27 cellular contexts compared by ENCODE assay signal in the genomic region with DNA sequence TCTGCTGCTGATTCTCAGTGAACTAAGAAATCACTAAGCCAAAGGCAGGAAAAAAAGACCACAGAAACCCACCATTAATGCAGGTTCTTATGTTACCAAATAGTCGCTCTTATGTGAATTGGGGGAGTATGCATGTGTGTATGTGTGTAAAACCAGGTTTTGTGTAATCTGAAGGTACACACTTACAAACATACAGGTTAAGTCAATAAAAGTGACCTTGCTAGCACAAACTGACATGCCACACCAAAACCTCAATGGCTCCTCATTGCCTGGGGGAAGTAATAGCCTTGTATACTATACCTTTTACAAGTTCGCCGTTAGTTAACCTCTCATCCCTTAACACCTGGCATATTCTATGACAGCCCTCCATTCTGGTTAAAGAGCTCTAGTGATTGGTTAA. TPM values are rescaled to one million over a fixed set of nuclear protein-coding genes. Genes with fewer than 3 reads are reported as not detected.
A peak's percentile ranks its signal among the peaks of the same experiment; 100 is the strongest.
DNase-seq lines count a peak whose midpoint lies in the region; ATAC-seq, FAIRE-seq and TF ChIP-seq lines count a peak whose summit lies in the region.
"Had no signal": no experiment of that assay in that cellular context is flagged by ENCODE, and none has a peak within 500 bp of the region (broad histone marks: within the 10 kb centered on the region; RNA-seq: fewer than 3 reads in every experiment).

No MANE protein-coding gene starts in this region.

- H3K4me3 ChIP-seq in mammary epithelial cell (replicated peaks in 1 of 3; ENCODE audit: insufficient read depth in 1 of 3, low read depth in 2 of 3, low read length in 3 of 3) (no peak overlapping the region), PC-9 (no peak overlapping the region), endothelial cell of umbilical vein (replicated peaks in 1 of 3; ENCODE audit: insufficient read depth in 1 of 3, low read depth in 1 of 3, low read length in 3 of 3) (no peak overlapping the region)
- H3K4me3 ChIP-seq: dorsolateral prefrontal cortex, HAP-1, SJSA1, skin epidermis, vagina had no signal

- H2AFZ ChIP-seq in mammary epithelial cell (ENCODE audit: low read depth, low read length) (peak overlapping the region; percentile 9), PC-9 (peak overlapping the region; percentile 58), endothelial cell of umbilical vein (ENCODE audit: low read depth, low read length) (peak overlapping the region; percentile 56)

- CTCF ChIA-PET in mammary epithelial cell (lab: Charles Lee; ENCODE audit: low non-redundant PET) (no interaction called here), MCF 10A (lab: Yijun Ruan, JAX) (interaction anchor here (0.7 to 2.7 kb wide), 2 partner anchors 11 to 363 kb away, joined by 3 to 11 read pairs; no protein-coding TSS in a partner anchor), PC-9 (lab: Charles Lee) (interaction anchor here (1.2 kb wide), 1 partner anchor 24 kb away, joined by 3 read pairs; no protein-coding TSS in a partner anchor), endothelial cell of umbilical vein (lab: Charles Lee) (interaction anchor here (1.0 to 1.2 kb wide), 3 partner anchors 8 to 53 kb away, joined by 3 to 6 read pairs (median 4); no protein-coding TSS in a partner anchor)

- ATAC-seq in GM21576 (IDR thresholded peaks at IDR 0.05; ENCODE audit: unreplicated experiment) (no peak), HG03108 (IDR thresholded peaks at IDR 0.05; ENCODE audit: unreplicated experiment) (no peak)
- ATAC-seq: Panc1 had no signal

- peaks cover 18% of the 10 kb centered on the region for H3K4me1 Mint-ChIP-seq in MCF 10A (ENCODE audit: insufficient read depth, unreplicated experiment)
- H3K4me1 Mint-ChIP-seq in type B pancreatic cell (ENCODE audit: unreplicated experiment): peaks cover 4% of the 10 kb centered on the region

- H3K9me2 ChIP-seq in PC-9 (ENCODE audit: insufficient read depth): no peaks in the 10 kb centered on the region

- DNase-seq in mammary epithelial cell (no peak), MCF 10A (ENCODE audit: unreplicated experiment) (no peak), PC-9 (peak in 1 of 2 experiments; percentile 31), endothelial cell of umbilical vein (ENCODE audit: low read depth, low spot score) (no peak), type B pancreatic cell (ENCODE audit: extremely low spot score, unreplicated experiment) (no peak), NCI-H446 treated with DMSO at 0.1 percent for 48 hours (lab: John Stamatoyannopoulos, UW) (no peak)
- DNase-seq: activated CD4-positive, alpha-beta T cell treated with anti-CD3 and anti-CD28 coated beads, Interleukin-2, amount 50 U/mL, for 1 hour; activated CD8-positive, alpha-beta memory T cell treated with anti-CD3 and anti-CD28 coated beads, Interleukin-2, amount 50 U/mL, for 4 hours; central memory CD4-positive, alpha-beta T cell; dorsolateral prefrontal cortex; head of caudate nucleus; NCI-H1092 treated with DMSO at 0.1 percent for 48 hours; NCI-H1930; occipital lobe; T-cell had no signal

- H3K9me3 Mint-ChIP-seq in MCF 10A (ENCODE audit: unreplicated experiment): no peaks in the 10 kb centered on the region
- H3K9me3 Mint-ChIP-seq in type B pancreatic cell: no peaks in the 10 kb centered on the region
- H3K9me3 Mint-ChIP-seq: memory B cell, T-cell had no signal

- H3K9me3 ChIP-seq in mammary epithelial cell (replicated peaks; ENCODE audit: insufficient read depth, low read length): no peaks in the 10 kb centered on the region
- no peaks in the 10 kb centered on the region for H3K9me3 ChIP-seq in PC-9 (ENCODE audit: insufficient read depth, low read depth)
- no peaks in the 10 kb centered on the region for H3K9me3 ChIP-seq in endothelial cell of umbilical vein (replicated peaks; ENCODE audit: control insufficient read depth, insufficient read depth, low read length)
- H3K9me3 ChIP-seq: HAP-1, SJSA1, vagina had no signal

- no peak overlapping the region for H3K4me3 Mint-ChIP-seq in MCF 10A (ENCODE audit: unreplicated experiment)
- H3K4me3 Mint-ChIP-seq in type B pancreatic cell: no peak overlapping the region
- H3K4me3 Mint-ChIP-seq: activated naive CD8-positive, alpha-beta T cell; CD4-positive, CD25-positive, alpha-beta regulatory T cell; memory B cell; T-cell had no signal

- TF ChIP-seq CTCF in mammary epithelial cell (conservative IDR thresholded peaks at IDR 0.05 in 1 of 2, IDR thresholded peaks at IDR 0.05 in 1 of 2; ENCODE audit: extremely low read depth in 1 of 2, insufficient read depth in 1 of 2, low read depth in 1 of 2, low read length in 2 of 2) (no peak), MCF 10A (IDR thresholded peaks at IDR 0.05; ENCODE audit: unreplicated experiment) (no peak), PC-9 (conservative IDR thresholded peaks at IDR 0.05) (no peak), endothelial cell of umbilical vein (IDR thresholded peaks at IDR 0.05; ENCODE audit: extremely low read depth in 1 of 2, insufficient read depth in 1 of 2, low read depth in 1 of 2, low read length in 2 of 2) (no peak), type B pancreatic cell (conservative IDR thresholded peaks at IDR 0.05) (no peak)

- H3K4me1 ChIP-seq in mammary epithelial cell (ENCODE audit: insufficient read depth, low read length): peaks cover 20% of the 10 kb centered on the region
- H3K4me1 ChIP-seq in PC-9 (replicated peaks; ENCODE audit: insufficient read depth): peaks cover 48% of the 10 kb centered on the region
- peaks cover 15% of the 10 kb centered on the region for H3K4me1 ChIP-seq in endothelial cell of umbilical vein (ENCODE audit: control insufficient read depth, extremely low read depth, insufficient read depth, low read length)
- H3K4me1 ChIP-seq: HAP-1 had no signal

- H3K27ac Mint-ChIP-seq in MCF 10A (ENCODE audit: low read depth, unreplicated experiment): no peak overlapping the region
- H3K27ac Mint-ChIP-seq in type B pancreatic cell: peak overlapping the region; percentile 39
- H3K27ac Mint-ChIP-seq: activated naive CD8-positive, alpha-beta T cell; memory B cell had no signal

- H3K79me2 ChIP-seq in mammary epithelial cell (ENCODE audit: insufficient read depth, low read length) (no peaks in the 10 kb centered on the region), PC-9 (ENCODE audit: low read depth) (no peaks in the 10 kb centered on the region), endothelial cell of umbilical vein (ENCODE audit: control insufficient read depth, insufficient read depth, low read length) (no peaks in the 10 kb centered on the region)

- H3K36me3 Mint-ChIP-seq in MCF 10A (ENCODE audit: insufficient read depth, unreplicated experiment): no peaks in the 10 kb centered on the region
- H3K36me3 Mint-ChIP-seq in type B pancreatic cell: no peaks in the 10 kb centered on the region
- H3K36me3 Mint-ChIP-seq: activated naive CD8-positive, alpha-beta T cell; memory B cell; T-cell had no signal

- H3K27me3 Mint-ChIP-seq in MCF 10A (ENCODE audit: insufficient read depth, unreplicated experiment) (no peaks in the 10 kb centered on the region), type B pancreatic cell (no peaks in the 10 kb centered on the region)
- H3K27me3 Mint-ChIP-seq: activated naive CD8-positive, alpha-beta T cell; memory B cell; T-cell had no signal

- no peak for TF ChIP-seq POLR2A in endothelial cell of umbilical vein (IDR thresholded peaks at IDR 0.05; ENCODE audit: low read depth, low read length)

- 96% methylated on average over 3 of the region's 3 CpGs for WGBS in mammary epithelial cell (ENCODE audit: low coverage, missing lambda C conversion rate)

- POLR2A ChIA-PET in MCF 10A (lab: Yijun Ruan, JAX): interaction anchor here (1.5 to 1.7 kb wide), 2 partner anchors 73 to 89 kb away, joined by 5 to 6 read pairs; a partner anchor contains a TSS
- POLR2A ChIA-PET in PC-9 (lab: Charles Lee; ENCODE audit: unreplicated experiment): interaction anchor here (0.6 kb wide), 1 partner anchor 16 kb away, joined by 7 read pairs; no protein-coding TSS in a partner anchor
- POLR2A ChIA-PET in endothelial cell of umbilical vein (lab: Charles Lee): no interaction called here

- H3K27ac ChIP-seq in mammary epithelial cell (ENCODE audit: insufficient read depth, low read depth, low read length): no peak overlapping the region
- H3K27ac ChIP-seq in PC-9: peak overlapping the region; percentile 42
- peak overlapping the region; percentile 74 for H3K27ac ChIP-seq in endothelial cell of umbilical vein (ENCODE audit: insufficient read depth, low read depth, low read length)
- H3K27ac ChIP-seq: dorsolateral prefrontal cortex, HL-60, SJSA1, vagina had no signal

- no peaks in the 10 kb centered on the region for H3K27me3 ChIP-seq in mammary epithelial cell (ENCODE audit: insufficient read depth, low read length)
- no peaks in the 10 kb centered on the region for H3K27me3 ChIP-seq in PC-9 (ENCODE audit: insufficient read depth, low read depth)
- H3K27me3 ChIP-seq in endothelial cell of umbilical vein (ENCODE audit: control insufficient read depth in 2 of 2, insufficient read depth in 2 of 2, low read length in 2 of 2): no peaks in the 10 kb centered on the region
- H3K27me3 ChIP-seq: dorsolateral prefrontal cortex, SJSA1, vagina had no signal

- H3K9me1 ChIP-seq in endothelial cell of umbilical vein (replicated peaks; ENCODE audit: control insufficient read depth, extremely low read depth, insufficient read depth, low read length): no peaks in the 10 kb centered on the region

- in situ Hi-C loops in mammary epithelial cell (cut with MboI; ENCODE audit: low sequenced_read_pairs in 2 of 2): no loop called here

- peaks cover 50% of the 10 kb centered on the region for H3F3A ChIP-seq in PC-9 (ENCODE audit: insufficient read depth, low read depth)

- no TSS peak for BruUV-seq in mammary epithelial cell (replicated peaks; lab: Mats Ljungman, UMichigan)
- no TSS peak for BruUV-seq in MCF 10A (replicated peaks; lab: Mats Ljungman, UMichigan)
- BruUV-seq in PC-9 (replicated peaks; lab: Mats Ljungman, UMichigan): no TSS peak
- BruUV-seq in endothelial cell of umbilical vein (replicated peaks; lab: Mats Ljungman, UMichigan): no TSS peak

- no peak overlapping the region for H3K4me2 ChIP-seq in mammary epithelial cell (ENCODE audit: insufficient read depth, low read depth, low read length)
- no peak overlapping the region; the same call in 1 of the 2 replicates for H3K4me2 ChIP-seq in PC-9
- H3K4me2 ChIP-seq in endothelial cell of umbilical vein (ENCODE audit: insufficient read depth, low read length): peak overlapping the region; percentile 59

- FAIRE-seq in endothelial cell of umbilical vein (lab: Jason Lieb, UNC): no peak
- FAIRE-seq: astrocyte had no signal

- H4K20me1 ChIP-seq in mammary epithelial cell (ENCODE audit: insufficient read depth, low read length): no peaks in the 10 kb centered on the region
- no peaks in the 10 kb centered on the region for H4K20me1 ChIP-seq in PC-9 (ENCODE audit: insufficient read depth)
- H4K20me1 ChIP-seq in endothelial cell of umbilical vein (replicated peaks; ENCODE audit: control insufficient read depth, extremely low read depth, insufficient read depth, low read length): no peaks in the 10 kb centered on the region

- H3K9ac ChIP-seq in mammary epithelial cell (ENCODE audit: insufficient read depth, low read length) (no peak overlapping the region), endothelial cell of umbilical vein (replicated peaks; ENCODE audit: extremely low read depth, insufficient read depth, low read length) (peak overlapping the region; percentile 13)

- intact Hi-C loops in mammary epithelial cell (cut with micrococcal nuclease) (no loop called here), MCF 10A (cut with micrococcal nuclease) (no loop called here), PC-9 (cut with micrococcal nuclease; ENCODE audit: unreplicated experiment) (no loop called here), endothelial cell of umbilical vein (cut with micrococcal nuclease) (no loop called here)

- dilution Hi-C loops in mammary epithelial cell (cut with HindIII; ENCODE audit: low sequenced_read_pairs): no loop called here
- dilution Hi-C loops in endothelial cell of umbilical vein (cut with MboI; ENCODE audit: extremely low pct_ligation_motif_present, low sequenced_read_pairs): no loop called here

- no peaks in the 10 kb centered on the region for H3K36me3 ChIP-seq in mammary epithelial cell (ENCODE audit: insufficient read depth, low read length)
- no peaks in the 10 kb centered on the region for H3K36me3 ChIP-seq in PC-9 (ENCODE audit: low read depth)
- no peaks in the 10 kb centered on the region for H3K36me3 ChIP-seq in endothelial cell of umbilical vein (ENCODE audit: control insufficient read depth in 2 of 2, extremely low read depth in 1 of 2, insufficient read depth in 2 of 2, low read length in 2 of 2)
- H3K36me3 ChIP-seq: HAP-1, SJSA1, vagina had no signal

RNA-seq across cellular contexts. Expression of a gene that starts 29.8 kb away (rescaled TPM):
- total RNA-seq in mammary epithelial cell (100 to 1,000 TPM; 389 to 397 TPM), MCF 10A (2022) (454 and 526 TPM in 2 replicates), PC-9 (2021) (709 and 770 TPM in 2 replicates), endothelial cell of umbilical vein (313 and 338 TPM in 2 replicates), type B pancreatic cell (ENCODE audit: low replicate concordance) (273 and 303 TPM in 2 replicates)
- polyA plus RNA-seq in mammary epithelial cell (385 TPM), endothelial cell of umbilical vein (320 and 342 TPM in 2 replicates)
- polyA minus RNA-seq in mammary epithelial cell (522 TPM), endothelial cell of umbilical vein (775 and 787 TPM in 2 replicates)
- polyA plus RNA-seq in endothelial cell of umbilical vein (2011; cell fraction: cytosol; rRNA removed): 205 and 228 TPM in 2 replicates
- 95.1 and 111 TPM in 2 replicates for polyA plus RNA-seq in endothelial cell of umbilical vein (2011; cell fraction: nucleus; rRNA removed)
- 207 and 216 TPM in 2 replicates for polyA plus RNA-seq in endothelial cell of umbilical vein (2012)
- polyA minus RNA-seq in endothelial cell of umbilical vein (2011; cell fraction: cytosol; rRNA and poly(A)+ RNA removed): 126 TPM
- 137 and 151 TPM in 2 replicates for polyA minus RNA-seq in endothelial cell of umbilical vein (2011; cell fraction: nucleus; rRNA and poly(A)+ RNA removed)
